14 cellular contexts compared by ENCODE assay signal in the genomic region with DNA sequence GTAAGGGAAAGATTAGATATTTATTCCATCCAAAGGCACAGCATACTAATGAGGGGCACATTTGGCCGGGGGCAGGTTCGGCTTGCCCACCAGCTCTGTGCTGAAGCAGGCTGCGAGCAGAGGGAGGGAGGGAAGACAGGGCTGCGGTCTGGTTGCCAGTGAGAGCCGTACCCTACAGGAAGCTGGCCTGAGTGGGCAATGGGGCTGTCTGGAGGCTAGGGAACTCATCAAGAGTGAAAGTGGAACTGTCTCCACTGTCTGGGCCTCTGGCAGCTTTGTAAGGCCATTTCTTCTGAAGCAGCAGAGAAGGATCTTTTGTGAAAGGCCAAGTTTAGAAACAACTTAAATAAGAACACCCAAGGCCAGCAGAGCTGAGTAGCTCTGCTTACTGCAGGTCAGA. TPM values are rescaled to one million over a fixed set of nuclear protein-coding genes. Genes with fewer than 3 reads are reported as not detected.
A peak's percentile ranks its signal among the peaks of the same experiment; 100 is the strongest.
DNase-seq lines count a peak whose midpoint lies in the region; ATAC-seq and TF ChIP-seq lines count a peak whose summit lies in the region.
"Had no signal": no experiment of that assay in that cellular context is flagged by ENCODE, and none has a peak within 500 bp of the region (broad histone marks: within the 10 kb centered on the region; RNA-seq: fewer than 3 reads in every experiment).

No MANE protein-coding gene starts in this region.

- H3K27me3 ChIP-seq in HL-60 (ENCODE audit: insufficient read depth, poor library complexity, severe bottlenecking) = no peaks in the 10 kb centered on the region

- no peak for TF ChIP-seq CTCF in HL-60 (IDR thresholded peaks at IDR 0.05; ENCODE audit: insufficient read depth, low read length)

- H3K27ac Mint-ChIP-seq in activated T-cell treated with anti-CD3 and anti-CD28 coated beads, Interleukin-2, amount 50 U/mL, for 24 hours = no peak overlapping the region
- H3K27ac Mint-ChIP-seq in activated naive CD4-positive, alpha-beta T cell treated with anti-CD3 and anti-CD28 coated beads for 36 hours = no peak overlapping the region

- no peaks in the 10 kb centered on the region for H3K27me3 Mint-ChIP-seq in activated T-cell treated with anti-CD3 and anti-CD28 coated beads, Interleukin-2, amount 50 U/mL, for 24 hours
- H3K27me3 Mint-ChIP-seq in activated naive CD4-positive, alpha-beta T cell treated with anti-CD3 and anti-CD28 coated beads for 36 hours (ENCODE audit: low read depth) = no peaks in the 10 kb centered on the region

- H3K9me3 Mint-ChIP-seq in activated T-cell treated with anti-CD3 and anti-CD28 coated beads, Interleukin-2, amount 50 U/mL, for 24 hours = no peaks in the 10 kb centered on the region
- no peaks in the 10 kb centered on the region for H3K9me3 Mint-ChIP-seq in activated naive CD4-positive, alpha-beta T cell treated with anti-CD3 and anti-CD28 coated beads for 36 hours

- H3K4me1 Mint-ChIP-seq in activated T-cell treated with anti-CD3 and anti-CD28 coated beads, Interleukin-2, amount 50 U/mL, for 24 hours (ENCODE audit: low read depth) = peaks cover 7% of the 10 kb centered on the region
- peaks cover 7% of the 10 kb centered on the region for H3K4me1 Mint-ChIP-seq in activated naive CD4-positive, alpha-beta T cell treated with anti-CD3 and anti-CD28 coated beads for 36 hours (ENCODE audit: low read depth)

- ATAC-seq in GM18508 (IDR thresholded peaks at IDR 0.05; ENCODE audit: insufficient read depth, unreplicated experiment) = peak; percentile 78
- peak; percentile 86 for ATAC-seq in GM21723 (IDR thresholded peaks at IDR 0.05; ENCODE audit: unreplicated experiment)

- no peaks in the 10 kb centered on the region for H3K36me3 Mint-ChIP-seq in activated T-cell treated with anti-CD3 and anti-CD28 coated beads, Interleukin-2, amount 50 U/mL, for 24 hours (ENCODE audit: low read depth)
- H3K36me3 Mint-ChIP-seq in activated naive CD4-positive, alpha-beta T cell treated with anti-CD3 and anti-CD28 coated beads for 36 hours (ENCODE audit: low read depth) = no peaks in the 10 kb centered on the region

- DNase-seq in HL-60 (ENCODE audit: low read depth in 1 of 2, low spot score in 1 of 2) (peak; percentile 25 to 49), middle frontal gyrus (ENCODE audit: extremely low spot score, low spot score) (peak; percentile 36), NCI-H748 treated with DMSO at 0.1 percent for 48 hours (lab: John Stamatoyannopoulos, UW) (no peak), NCI-H2081 treated with DMSO at 0.1 percent for 48 hours (lab: John Stamatoyannopoulos, UW) (no peak)
- DNase-seq in activated T-cell treated with anti-CD3 and anti-CD28 coated beads, Interleukin-2, amount 50 U/mL, for 24 hours = no peak
- no peak for DNase-seq in activated naive CD4-positive, alpha-beta T cell treated with anti-CD3 and anti-CD28 coated beads for 36 hours
- DNase-seq: activated T-cell treated with anti-CD3 and anti-CD28 coated beads for 4 hours, dermis blood vessel endothelial cell, DMS153, NCI-H1105 had no signal

- intact Hi-C loops in activated naive CD4-positive, alpha-beta T cell treated with anti-CD3 and anti-CD28 coated beads for 36 hours (cut with micrococcal nuclease) = no loop called here

- no peak overlapping the region for H3K27ac ChIP-seq in HL-60 (replicated peaks)
- H3K27ac ChIP-seq: parathyroid adenoma had no signal

- CTCF ChIA-PET in activated naive CD4-positive, alpha-beta T cell treated with anti-CD3 and anti-CD28 coated beads for 36 hours (lab: Charles Lee) = interaction anchor here (1.0 to 1.4 kb wide), 2 partner anchors 26 to 156 kb away, joined by 3 to 4 read pairs; no protein-coding TSS in a partner anchor

- no peak overlapping the region for H3K4me3 ChIP-seq in HL-60 (replicated peaks; ENCODE audit: insufficient read depth, low read length)
- H3K4me3 ChIP-seq: HAP-1 had no signal

- no peak overlapping the region for H3K4me3 Mint-ChIP-seq in activated T-cell treated with anti-CD3 and anti-CD28 coated beads, Interleukin-2, amount 50 U/mL, for 24 hours
- no peak overlapping the region for H3K4me3 Mint-ChIP-seq in activated naive CD4-positive, alpha-beta T cell treated with anti-CD3 and anti-CD28 coated beads for 36 hours

RNA-seq across cellular contexts. Expression of gene SYT6, which starts 27.0 kb away (rescaled TPM):
- not detected for total RNA-seq in activated naive CD4-positive, alpha-beta T cell treated with anti-CD3 and anti-CD28 coated beads for 36 hours
- total RNA-seq: dermis blood vessel endothelial cell had no signal

Comparison
In these comparisons a context has a peak if more than half of its experiments do, and no peak if none do; other contexts are left out.
1. DNase-seq: peak in HL-60 (2 of 2) and middle frontal gyrus (single experiment); none in activated T-cell treated with anti-CD3 and anti-CD28 coated beads, Interleukin-2, amount 50 U/mL, for 24 hours (single experiment), NCI-H748 treated with DMSO at 0.1 percent for 48 hours (single experiment), NCI-H2081 treated with DMSO at 0.1 percent for 48 hours (single experiment) and activated naive CD4-positive, alpha-beta T cell treated with anti-CD3 and anti-CD28 coated beads for 36 hours (single experiment).